20 cellular contexts compared by ENCODE assay signal in genomic region chr6:145648149-145648548, GRCh38.
"Had no signal": no experiment of that assay in that cellular context is flagged by ENCODE, and none has a peak within 500 bp of the region (broad histone marks: within the 10 kb centered on the region; RNA-seq: fewer than 3 reads in every experiment).

No MANE protein-coding gene starts in this region.

- DNase-seq: IMR-90, Karpas-422, KG1, MM.1S, NCI-H1092 treated with DMSO at 0.1 percent for 48 hours, NCI-H1436, NCI-H187, NCI-H2029, NCI-H2081 treated with DMSO at 0.1 percent for 48 hours, NCI-H2171, NCI-H226, NCI-H446, NCI-H510A, NCI-H524 treated with DMSO at 0.1 percent for 48 hours, NCI-H69, NCI-H774, Right ventricle myocardium superior, RPMI8226, SIG-M5, SK-N-SH had no signal

- H3K9ac ChIP-seq: SK-N-SH had no signal

- H3K9me3 ChIP-seq: SK-N-SH had no signal
